Comparison of ENCODE assay signal across 9 cellular contexts in the genomic region with DNA sequence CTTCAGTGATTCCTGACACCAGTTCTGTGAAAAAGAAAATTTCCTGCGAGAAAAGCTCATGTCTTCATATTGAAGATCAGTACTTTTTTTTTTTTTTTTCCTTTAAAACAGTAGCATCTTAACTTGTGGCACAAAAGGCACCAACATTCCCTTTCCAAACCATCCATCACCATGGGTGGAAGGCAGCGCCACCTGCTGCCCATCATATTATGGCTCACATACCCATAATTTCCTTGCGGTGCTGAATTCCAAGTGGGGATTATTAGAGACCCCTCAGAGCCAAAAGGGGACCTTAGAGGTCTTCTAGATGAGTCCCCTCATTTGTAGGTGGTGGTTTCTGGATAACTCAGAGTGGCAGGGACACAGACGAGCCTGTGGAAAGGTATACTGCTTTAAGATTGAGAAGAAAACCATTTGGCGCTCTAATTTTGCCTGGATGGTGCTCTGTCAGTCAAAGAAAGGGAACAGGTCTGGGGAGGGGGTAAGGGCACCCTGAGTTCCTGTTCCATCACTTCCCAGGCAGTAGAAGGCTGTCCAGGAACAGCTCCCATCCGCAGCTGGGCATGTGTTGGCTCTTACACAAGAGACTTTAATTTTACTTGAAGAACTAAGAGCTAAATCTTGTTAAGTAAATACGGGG. TPM values are rescaled to one million over a fixed set of nuclear protein-coding genes. Genes with fewer than 3 reads are reported as not detected.
DNase-seq lines count a peak whose midpoint lies in the region; ATAC-seq and TF ChIP-seq lines count a peak whose summit lies in the region.
"Had no signal": no experiment of that assay in that cellular context is flagged by ENCODE, and none has a peak within 500 bp of the region (broad histone marks: within the 10 kb centered on the region; RNA-seq: fewer than 3 reads in every experiment).

No MANE protein-coding gene starts in this region.

- H2AFZ ChIP-seq in fibroblast of lung (ENCODE audit: low read length), result no peak overlapping the region

- TF ChIP-seq CTCF in fibroblast of lung (conservative IDR thresholded peaks at IDR 0.05 in 1 of 2, IDR thresholded peaks at IDR 0.05 in 1 of 2; ENCODE audit: low read depth in 1 of 2, low read length in 2 of 2), result peak; percentile 60 to 92
- no peak for TF ChIP-seq CTCF in omental fat pad (IDR thresholded peaks at IDR 0.05)

- H3K36me3 ChIP-seq in fibroblast of lung (ENCODE audit: control insufficient read depth, insufficient read depth, low read length), result peaks cover 3% of the 10 kb centered on the region

- no peaks in the 10 kb centered on the region for H3K27me3 ChIP-seq in fibroblast of lung (ENCODE audit: control insufficient read depth, insufficient read depth, low read length)

- DNase-seq in NCI-H1417 (lab: John Stamatoyannopoulos, UW), result peak; percentile 40 to 70 (median 53)
- no peak for DNase-seq in NCI-H1417 treated with DMSO at 0.1 percent for 48 hours (lab: John Stamatoyannopoulos, UW)
- DNase-seq in NCI-H1092 (lab: John Stamatoyannopoulos, UW), result peak; percentile 32
- peak; percentile 52 for DNase-seq in activated CD4-positive, alpha-beta memory T cell treated with anti-CD3 and anti-CD28 coated beads, Interleukin-2, amount 10 ng/mL, durations not matched to agents 7 days and 5 days
- peak; percentile 28 to 47 for DNase-seq in fibroblast of lung (ENCODE audit: low read depth in 2 of 2)
- DNase-seq in omental fat pad (ENCODE audit: low spot score), result peak; percentile 71

- CTCF ChIA-PET in activated CD4-positive, alpha-beta memory T cell treated with anti-CD3 and anti-CD28 coated beads, Interleukin-2, amount 10 ng/mL, durations not matched to agents 7 days and 5 days (lab: Charles Lee), result interaction anchor here (0.6 to 13.8 kb wide), 32 partner anchors 9 to 282 kb away, joined by 3 to 365 read pairs (median 4); a partner anchor contains a TSS

- no peaks in the 10 kb centered on the region for H3K9me3 Mint-ChIP-seq in activated CD4-positive, alpha-beta memory T cell treated with anti-CD3 and anti-CD28 coated beads, Interleukin-2, amount 10 ng/mL, durations not matched to agents 7 days and 5 days
- H3K9me3 Mint-ChIP-seq: stimulated activated naive CD8-positive, alpha-beta T cell treated with anti-CD3 and anti-CD28 coated beads, Interleukin-15, Interleukin-2, amounts not matched to agents 100 ng/mL and 50 ng/mL, for 24 hours had no signal

- H3K9ac ChIP-seq in fibroblast of lung (ENCODE audit: insufficient read depth, low read length), result no peak overlapping the region

- no peak overlapping the region for H3K27ac Mint-ChIP-seq in activated CD4-positive, alpha-beta memory T cell treated with anti-CD3 and anti-CD28 coated beads, Interleukin-2, amount 10 ng/mL, durations not matched to agents 7 days and 5 days
- H3K27ac Mint-ChIP-seq: stimulated activated naive CD8-positive, alpha-beta T cell treated with anti-CD3 and anti-CD28 coated beads, Interleukin-15, Interleukin-2, amounts not matched to agents 100 ng/mL and 50 ng/mL, for 24 hours had no signal

- H3K27me3 Mint-ChIP-seq in activated CD4-positive, alpha-beta memory T cell treated with anti-CD3 and anti-CD28 coated beads, Interleukin-2, amount 10 ng/mL, durations not matched to agents 7 days and 5 days, result peaks cover 8% of the 10 kb centered on the region
- H3K27me3 Mint-ChIP-seq: stimulated activated naive CD8-positive, alpha-beta T cell treated with anti-CD3 and anti-CD28 coated beads, Interleukin-15, Interleukin-2, amounts not matched to agents 100 ng/mL and 50 ng/mL, for 24 hours had no signal

- H3K4me2 ChIP-seq in fibroblast of lung (ENCODE audit: extremely low read depth, insufficient read depth, low read length), result no peak overlapping the region

- no peaks in the 10 kb centered on the region for H4K20me1 ChIP-seq in fibroblast of lung (ENCODE audit: control insufficient read depth, extremely low read depth, insufficient read depth, low read length)

- H3K79me2 ChIP-seq in fibroblast of lung (ENCODE audit: control insufficient read depth, insufficient read depth, low read length), result no peaks in the 10 kb centered on the region

- no peak for ATAC-seq in omental fat pad (ENCODE audit: low FRiP score)
- no peak for ATAC-seq in HG03108 (IDR thresholded peaks at IDR 0.05; ENCODE audit: unreplicated experiment)
- no peak for ATAC-seq in HG03457 (IDR thresholded peaks at IDR 0.05; ENCODE audit: unreplicated experiment)

- H3K4me1 Mint-ChIP-seq in activated CD4-positive, alpha-beta memory T cell treated with anti-CD3 and anti-CD28 coated beads, Interleukin-2, amount 10 ng/mL, durations not matched to agents 7 days and 5 days, result no peaks in the 10 kb centered on the region

- POLR2A ChIA-PET in activated CD4-positive, alpha-beta memory T cell treated with anti-CD3 and anti-CD28 coated beads, Interleukin-2, amount 10 ng/mL, durations not matched to agents 7 days and 5 days (lab: Charles Lee), result interaction anchor here (1.2 kb wide), 1 partner anchor 13 kb away, joined by 3 read pairs; no protein-coding TSS in a partner anchor

- H3K4me1 ChIP-seq in fibroblast of lung (ENCODE audit: control insufficient read depth, extremely low read depth, insufficient read depth, low read length), result no peaks in the 10 kb centered on the region

- H3K4me3 Mint-ChIP-seq in activated CD4-positive, alpha-beta memory T cell treated with anti-CD3 and anti-CD28 coated beads, Interleukin-2, amount 10 ng/mL, durations not matched to agents 7 days and 5 days, result no peak overlapping the region
- H3K4me3 Mint-ChIP-seq: stimulated activated naive CD8-positive, alpha-beta T cell treated with anti-CD3 and anti-CD28 coated beads, Interleukin-15, Interleukin-2, amounts not matched to agents 100 ng/mL and 50 ng/mL, for 24 hours had no signal

- H3K4me3 ChIP-seq in fibroblast of lung (replicated peaks in 1 of 4; ENCODE audit: control extremely low read depth in 1 of 4, insufficient read depth in 1 of 4, low read depth in 3 of 4, low read length in 4 of 4), result no peak overlapping the region

- no peaks in the 10 kb centered on the region for H3K9me3 ChIP-seq in fibroblast of lung (ENCODE audit: control insufficient read depth, insufficient read depth, low read depth, low read length)

- H3K36me3 Mint-ChIP-seq in activated CD4-positive, alpha-beta memory T cell treated with anti-CD3 and anti-CD28 coated beads, Interleukin-2, amount 10 ng/mL, durations not matched to agents 7 days and 5 days (ENCODE audit: low read depth), result no peaks in the 10 kb centered on the region

- no peak overlapping the region for H3K27ac ChIP-seq in fibroblast of lung (ENCODE audit: insufficient read depth, low read length)

RNA-seq across cellular contexts. Expression of a gene that starts 7.9 kb away (rescaled TPM):
- total RNA-seq in activated CD4-positive, alpha-beta memory T cell treated with anti-CD3 and anti-CD28 coated beads, Interleukin-2, amount 10 ng/mL, durations not matched to agents 7 days and 5 days, result not detected
- not detected in 2 replicates for total RNA-seq in fibroblast of lung
- polyA plus RNA-seq in fibroblast of lung, result not detected in 2 replicates
- polyA plus RNA-seq in fibroblast of lung (2012), result not detected in 2 replicates
- polyA minus RNA-seq in fibroblast of lung (ENCODE audit: low replicate concordance), result not detected in 2 replicates
- not detected for total RNA-seq in omental fat pad

RNA-seq across cellular contexts. Expression of a gene that starts 12.2 kb away (rescaled TPM):
- 1 to 10 TPM; 8.3 to 8.6 TPM for total RNA-seq in activated CD4-positive, alpha-beta memory T cell treated with anti-CD3 and anti-CD28 coated beads, Interleukin-2, amount 10 ng/mL, durations not matched to agents 7 days and 5 days
- total RNA-seq in fibroblast of lung (43.4 and 51.2 TPM in 2 replicates), omental fat pad (10 to 100 TPM; 52.8 to 87.2 (median 65.9) TPM)
- polyA plus RNA-seq in fibroblast of lung, result 54.0 and 55.9 TPM in 2 replicates
- polyA plus RNA-seq in fibroblast of lung (2012), result 47.7 and 51.2 TPM in 2 replicates
- 65.6 and 77.9 TPM in 2 replicates for polyA minus RNA-seq in fibroblast of lung (ENCODE audit: low replicate concordance)

RNA-seq across cellular contexts. Expression of a gene that starts 13.7 kb away (rescaled TPM):
- total RNA-seq in activated CD4-positive, alpha-beta memory T cell treated with anti-CD3 and anti-CD28 coated beads, Interleukin-2, amount 10 ng/mL, durations not matched to agents 7 days and 5 days, result not detected
- under 0.01 TPM in 1 of 2 replicates, not detected in the other for total RNA-seq in fibroblast of lung
- 0.02 and 0.03 TPM in 2 replicates for polyA plus RNA-seq in fibroblast of lung
- 0.09 TPM in 1 of 2 replicates, not detected in the other for polyA plus RNA-seq in fibroblast of lung (2012)
- polyA minus RNA-seq in fibroblast of lung (ENCODE audit: low replicate concordance), result 0.33 TPM in 1 of 2 replicates, not detected in the other
- total RNA-seq in omental fat pad, result under 1 TPM in 2 of 4 donors, not detected in 2; 0.09 to 0.12 TPM

Comparison
In these comparisons a context has a peak if more than half of its experiments do, and no peak if none do; other contexts are left out.
1. CTCF ChIP-seq: peak in fibroblast of lung (2 of 2); none in omental fat pad (0 of 3).